29 cellular contexts compared by ENCODE assay signal in the genomic region with DNA sequence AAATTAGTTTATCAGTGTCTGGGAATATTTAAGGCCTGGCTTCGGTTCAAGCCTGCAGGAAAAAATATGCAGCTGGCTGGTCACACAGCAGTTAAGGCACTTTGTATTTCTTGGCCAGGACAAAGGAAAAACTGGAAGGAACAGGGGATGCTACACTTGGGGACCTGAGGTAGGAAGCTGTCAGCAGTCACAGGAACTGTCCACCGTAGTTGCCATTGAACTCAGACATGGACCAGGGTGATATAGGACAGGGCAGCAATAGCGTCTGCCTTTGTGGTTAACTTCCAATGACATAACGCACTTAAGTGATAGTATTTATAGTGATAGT. TPM values are rescaled to one million over a fixed set of nuclear protein-coding genes. Genes with fewer than 3 reads are reported as not detected.
DNase-seq lines count a peak whose midpoint lies in the region; ATAC-seq and TF ChIP-seq lines count a peak whose summit lies in the region.
"Had no signal": no experiment of that assay in that cellular context is flagged by ENCODE, and none has a peak within 500 bp of the region (broad histone marks: within the 10 kb centered on the region; RNA-seq: fewer than 3 reads in every experiment).

No MANE protein-coding gene starts in this region.

- ATAC-seq in left ventricle myocardium superior = peak; percentile 74
- no peak for ATAC-seq in left colon
- ATAC-seq in GM19351 (IDR thresholded peaks at IDR 0.05; ENCODE audit: unreplicated experiment) = no peak
- ATAC-seq: effector memory CD8-positive, alpha-beta T cell; foreskin keratinocyte had no signal

- TF ChIP-seq EP300 in SK-N-SH (IDR thresholded peaks at IDR 0.05; ENCODE audit: borderline replicate concordance in 1 of 2, low read depth in 1 of 2, low read length in 1 of 2) = peak in 1 of 2 experiments; percentile 42; a peak in 1 of 4 replicates

- peaks cover 55% of the 10 kb centered on the region for H3K4me1 Mint-ChIP-seq in chondrocyte (ENCODE audit: low read depth)

- H3K4me3 Mint-ChIP-seq in chondrocyte (ENCODE audit: unreplicated experiment) = no peak overlapping the region
- H3K4me3 Mint-ChIP-seq: activated B cell treated with CpG ODN at 0.5 μM for 24 hours; activated naive CD4-positive, alpha-beta T cell treated with anti-CD3 and anti-CD28 coated beads, Interleukin-2, amount 10 ng/mL, durations not matched to agents 7 days and 5 days; effector memory CD8-positive, alpha-beta T cell; natural killer cell treated with Interleukin-12 subunit alpha and Interleukin-12 subunit beta and Interleukin-15 and Interleukin-18, amount 100 ng/mL, for 72 hours; type B pancreatic cell had no signal

- no peaks in the 10 kb centered on the region for H3K9me2 ChIP-seq in SK-N-SH

- H3K9ac ChIP-seq in SK-N-SH (no peak overlapping the region), smooth muscle cell (ENCODE audit: low read depth) (no peak overlapping the region)
- H3K9ac ChIP-seq: BLaER1 had no signal

- no peaks in the 10 kb centered on the region for H4K20me1 ChIP-seq in SK-N-SH (ENCODE audit: insufficient read depth)
- H4K20me1 ChIP-seq in smooth muscle cell (ENCODE audit: low read depth) = no peaks in the 10 kb centered on the region
- H4K20me1 ChIP-seq: BLaER1 had no signal

- no peaks in the 10 kb centered on the region for H3K9me3 ChIP-seq in SK-N-SH
- H3K9me3 ChIP-seq in smooth muscle cell (replicated peaks; ENCODE audit: low read depth) = no peaks in the 10 kb centered on the region
- H3K9me3 ChIP-seq: BLaER1, colonic mucosa, stomach had no signal

- TF ChIP-seq CTCF in SK-N-SH (IDR thresholded peaks at IDR 0.05) (no peak), chondrocyte (IDR thresholded peaks at IDR 0.05) (no peak), smooth muscle cell (IDR thresholded peaks at IDR 0.05; ENCODE audit: borderline replicate concordance, insufficient read depth, poor library complexity, severe bottlenecking) (no peak)

- no peak for TF ChIP-seq RAD21 in SK-N-SH (IDR thresholded peaks at IDR 0.05; ENCODE audit: low read length)

- no peak overlapping the region; a peak in 1 of 4 replicates for H3K4me3 ChIP-seq in SK-N-SH (ENCODE audit: low read depth in 2 of 2, low read length in 1 of 2)
- no peak overlapping the region for H3K4me3 ChIP-seq in smooth muscle cell
- H3K4me3 ChIP-seq: BLaER1, colonic mucosa, lung, stomach had no signal

- DNase-seq in SK-N-SH (no peak), chondrocyte (ENCODE audit: low spot score) (no peak), left ventricle myocardium superior (no peak), smooth muscle cell (lab: John Stamatoyannopoulos, UW; ENCODE audit: unreplicated experiment) (no peak), left colon (no peak), COR-L47 (lab: John Stamatoyannopoulos, UW) (no peak)
- no peak for DNase-seq in stimulated activated CD4-positive, alpha-beta T cell treated with anti-CD3 and anti-CD28 coated beads, Interleukin-2, amount 100 ng/mL, for 24 hours
- DNase-seq: activated B cell treated with CpG ODN at 0.5 μM for 24 hours; activated CD4-positive, alpha-beta T cell treated with anti-CD3 and anti-CD28 coated beads, Interleukin-2, amount 50 U/mL, for 1 hour; activated naive CD4-positive, alpha-beta T cell treated with anti-CD3 and anti-CD28 coated beads, Interleukin-2, amount 10 ng/mL, durations not matched to agents 7 days and 5 days; colonic mucosa; DMS153; effector memory CD8-positive, alpha-beta T cell; erythroblast; foreskin keratinocyte; MM.1S; NCI-H1105 treated with DMSO at 0.1 percent for 48 hours; NCI-H1930; NCI-H510A treated with DMSO at 0.1 percent for 48 hours; small intestine; stimulated activated CD4-positive, alpha-beta T cell treated with anti-CD3 and anti-CD28 coated beads, Interleukin-1b, Interleukin-23, amount 100 ng/mL, for 48 hours; stimulated activated CD8-positive, alpha-beta memory T cell treated with anti-CD3 and anti-CD28 coated beads, Interleukin-4, amount 100 ng/mL, for 48 hours; stomach had no signal

- POLR2A ChIA-PET in SK-N-SH (lab: Yijun Ruan, JAX) = interaction anchor here (6.4 kb wide), 1 partner anchor 77 kb away, joined by 49 read pairs; a partner anchor contains a TSS

- H3K36me3 ChIP-seq in SK-N-SH (replicated peaks in 1 of 2; ENCODE audit: control insufficient read depth in 1 of 2, insufficient read depth in 2 of 2, low read length in 1 of 2) = no peaks in the 10 kb centered on the region
- H3K36me3 ChIP-seq in smooth muscle cell (ENCODE audit: low read depth) = no peaks in the 10 kb centered on the region
- H3K36me3 ChIP-seq: BLaER1, colonic mucosa, stomach had no signal

- WGBS in SK-N-SH (ENCODE audit: low lambda C conversion rate) = 53% methylated on average over 4 of the region's 4 CpGs
- 25% methylated on average over 4 of the region's 4 CpGs for WGBS in smooth muscle cell (ENCODE audit: low lambda C conversion rate)

- peaks cover 9% of the 10 kb centered on the region for H3F3A ChIP-seq in SK-N-SH (replicated peaks; ENCODE audit: insufficient read depth)
- peaks cover 8% of the 10 kb centered on the region for H3F3A ChIP-seq in smooth muscle cell (ENCODE audit: low read depth)

- H3K36me3 Mint-ChIP-seq in chondrocyte (ENCODE audit: low read depth) = no peaks in the 10 kb centered on the region
- H3K36me3 Mint-ChIP-seq: activated naive CD4-positive, alpha-beta T cell treated with anti-CD3 and anti-CD28 coated beads, Interleukin-2, amount 10 ng/mL, durations not matched to agents 7 days and 5 days; natural killer cell treated with Interleukin-12 subunit alpha and Interleukin-12 subunit beta and Interleukin-15 and Interleukin-18, amount 100 ng/mL, for 72 hours; type B pancreatic cell had no signal

- peak overlapping the region; percentile 59 for H3K27ac Mint-ChIP-seq in chondrocyte (ENCODE audit: unreplicated experiment)
- H3K27ac Mint-ChIP-seq: activated B cell treated with CpG ODN at 0.5 μM for 24 hours; activated naive CD4-positive, alpha-beta T cell treated with anti-CD3 and anti-CD28 coated beads, Interleukin-2, amount 10 ng/mL, durations not matched to agents 7 days and 5 days; effector memory CD8-positive, alpha-beta T cell; natural killer cell treated with Interleukin-12 subunit alpha and Interleukin-12 subunit beta and Interleukin-15 and Interleukin-18, amount 100 ng/mL, for 72 hours; type B pancreatic cell had no signal

- H3K9me3 Mint-ChIP-seq in chondrocyte (ENCODE audit: low read depth) = no peaks in the 10 kb centered on the region
- H3K9me3 Mint-ChIP-seq: activated B cell treated with CpG ODN at 0.5 μM for 24 hours; activated naive CD4-positive, alpha-beta T cell treated with anti-CD3 and anti-CD28 coated beads, Interleukin-2, amount 10 ng/mL, durations not matched to agents 7 days and 5 days; effector memory CD8-positive, alpha-beta T cell; natural killer cell treated with Interleukin-12 subunit alpha and Interleukin-12 subunit beta and Interleukin-15 and Interleukin-18, amount 100 ng/mL, for 72 hours; type B pancreatic cell had no signal

- H3K4me2 ChIP-seq in SK-N-SH (no peak overlapping the region), smooth muscle cell (peak overlapping the region; percentile 2)
- H3K4me2 ChIP-seq: BLaER1 had no signal

- CTCF ChIA-PET in SK-N-SH (lab: Yijun Ruan, JAX) = interaction anchor here (0.9 to 2.9 kb wide), 5 partner anchors 67 to 690 kb away, joined by 3 to 9 read pairs (median 3); no protein-coding TSS in a partner anchor

- H3K4me1 ChIP-seq in SK-N-SH (ENCODE audit: control insufficient read depth in 1 of 2, insufficient read depth in 2 of 2, low read depth in 1 of 2, low read length in 1 of 2) = peaks cover 35 to 49% of the 10 kb centered on the region in 2 experiments
- H3K4me1 ChIP-seq in smooth muscle cell (ENCODE audit: low read depth) = peaks cover 17% of the 10 kb centered on the region
- H3K4me1 ChIP-seq: colonic mucosa, foreskin keratinocyte had no signal

- H3K27ac ChIP-seq in SK-N-SH (ENCODE audit: low read depth in 2 of 2, low read length in 1 of 2) (peak overlapping the region in 1 of 2 experiments; percentile 99; a peak in 2 of 4 replicates), smooth muscle cell (ENCODE audit: low read depth) (no peak overlapping the region)
- H3K27ac ChIP-seq: BLaER1, colonic mucosa, foreskin keratinocyte, HL-60 had no signal

- H3K27me3 Mint-ChIP-seq in chondrocyte (ENCODE audit: low read depth) = no peaks in the 10 kb centered on the region
- H3K27me3 Mint-ChIP-seq: activated B cell treated with CpG ODN at 0.5 μM for 24 hours had no signal

- H3K27me3 ChIP-seq in SK-N-SH (ENCODE audit: insufficient read depth) = no peaks in the 10 kb centered on the region
- H3K27me3 ChIP-seq in smooth muscle cell (ENCODE audit: low read depth) = no peaks in the 10 kb centered on the region
- H3K27me3 ChIP-seq: BLaER1, colonic mucosa, foreskin keratinocyte, stomach had no signal

- no peaks in the 10 kb centered on the region for H3K79me2 ChIP-seq in SK-N-SH (ENCODE audit: insufficient read depth)
- H3K79me2 ChIP-seq in smooth muscle cell (ENCODE audit: low read depth) = no peaks in the 10 kb centered on the region

- intact Hi-C loops in left ventricle myocardium superior (cut with micrococcal nuclease) = no loop called here
- intact Hi-C loops in left colon (cut with DNase I, micrococcal nuclease) = loop anchor here in 1 of 2 donors (10.0 kb wide), 1 partner anchor 691 kb away; no protein-coding TSS in a partner anchor

- H2AFZ ChIP-seq in SK-N-SH (ENCODE audit: low read depth) (no peak overlapping the region), smooth muscle cell (ENCODE audit: low read depth) (no peak overlapping the region)

TF ChIP-seq in SK-N-SH, 30 proteins besides CTCF, POLR2A, EP300 and RAD21 (continues in another document):
- TF ChIP-seq RCOR1 (IDR thresholded peaks at IDR 0.05; ENCODE audit: low read length) = no peak
- TF ChIP-seq TAF1 (IDR thresholded peaks at IDR 0.05; ENCODE audit: borderline replicate concordance, low read depth, low read length) = no peak
- TF ChIP-seq SMC3 (IDR thresholded peaks at IDR 0.05; ENCODE audit: low read depth, low read length) = no peak
- TF ChIP-seq YY1 (IDR thresholded peaks at IDR 0.05; ENCODE audit: low read depth) = no peak
- TF ChIP-seq, protein P1, sequence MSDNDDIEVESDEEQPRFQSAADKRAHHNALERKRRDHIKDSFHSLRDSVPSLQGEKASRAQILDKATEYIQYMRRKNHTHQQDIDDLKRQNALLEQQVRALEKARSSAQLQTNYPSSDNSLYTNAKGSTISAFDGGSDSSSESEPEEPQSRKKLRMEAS (IDR thresholded peaks at IDR 0.05; ENCODE audit: low read depth) = no peak
- TF ChIP-seq NFIC (IDR thresholded peaks at IDR 0.05; ENCODE audit: borderline replicate concordance) = 0 out of 2 replicates have a peak, but pooled peaks have one; percentile 12
- no peak for TF ChIP-seq ELF1 (IDR thresholded peaks at IDR 0.05)

RNA-seq across cellular contexts. Expression of a gene that starts 49.1 kb away (rescaled TPM):
- polyA plus RNA-seq in SK-N-SH (2012; rRNA removed) (12.0 and 15.4 TPM in 2 replicates), smooth muscle cell (11.7 and 12.1 TPM in 2 replicates)
- 18.3 and 18.5 TPM in 2 replicates for polyA plus RNA-seq in SK-N-SH (2012; cell fraction: cytosol; rRNA removed)
- 4.3 and 10.0 TPM in 2 replicates for polyA plus RNA-seq in SK-N-SH (2012; cell fraction: nucleus; rRNA removed)
- total RNA-seq in chondrocyte (14.7 to 19.8 TPM (median 19.6 TPM) in 3 replicates), left ventricle myocardium superior (57.0 TPM), smooth muscle cell (34.0 and 37.8 TPM in 2 replicates), left colon (10 to 100 TPM; 23.1 to 29.4 TPM)
